10 cellular contexts compared by ENCODE assay signal in the genomic region with DNA sequence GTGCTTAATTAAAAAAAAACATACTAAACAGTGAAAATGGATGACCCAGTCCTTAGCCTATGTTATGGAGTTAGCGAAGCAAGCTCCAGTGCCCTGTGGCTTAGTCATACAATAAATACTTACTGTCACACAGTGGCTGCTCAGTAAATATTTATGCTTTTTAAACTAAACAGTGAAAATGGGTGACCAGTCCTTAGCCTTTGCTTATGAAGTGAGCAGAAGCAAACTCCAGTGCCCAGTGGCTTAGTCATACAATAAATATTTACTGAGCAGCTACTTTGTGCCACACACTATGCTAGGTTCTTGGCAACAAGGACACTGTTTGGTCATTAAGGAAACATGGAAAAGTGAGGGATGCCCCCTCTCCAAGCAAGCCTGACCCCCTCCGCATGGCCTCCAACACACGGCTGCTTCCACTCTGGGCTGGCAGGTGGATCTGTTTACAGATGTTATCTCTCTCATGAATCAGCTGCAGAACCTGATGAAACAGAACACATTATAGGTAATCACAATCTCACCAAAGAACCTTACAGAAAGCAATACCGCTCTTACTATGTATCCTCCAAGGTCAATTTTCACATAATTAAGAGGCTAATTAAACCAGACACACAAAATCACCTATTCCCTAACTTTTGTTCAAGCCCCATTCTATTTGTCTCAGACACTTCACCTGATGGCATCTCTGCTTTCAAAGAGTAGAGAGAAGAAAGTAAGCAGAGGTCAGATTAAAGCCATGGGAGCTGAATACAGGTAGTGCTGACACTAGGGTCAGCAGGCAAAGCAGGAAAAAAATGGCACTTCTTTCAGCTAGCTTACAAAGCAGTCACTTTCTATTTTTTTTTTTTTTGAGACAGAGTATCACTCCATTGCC. TPM values are rescaled to one million over a fixed set of nuclear protein-coding genes. Genes with fewer than 3 reads are reported as not detected.
DNase-seq lines count a peak whose midpoint lies in the region; ATAC-seq lines count a peak whose summit lies in the region.
"Had no signal": no experiment of that assay in that cellular context is flagged by ENCODE, and none has a peak within 500 bp of the region (broad histone marks: within the 10 kb centered on the region; RNA-seq: fewer than 3 reads in every experiment).

No MANE protein-coding gene starts in this region.

- H3K4me3 ChIP-seq in ACC112 (ENCODE audit: low read depth, low read length) (no peak overlapping the region), mesendoderm (ENCODE audit: low read length) (no peak overlapping the region)
- H3K4me3 ChIP-seq: neural progenitor cell had no signal

- H3K27me3 ChIP-seq in ACC112 (ENCODE audit: insufficient read depth, low read length) (no peaks in the 10 kb centered on the region), mesendoderm (ENCODE audit: insufficient read depth, low read length, poor library complexity) (no peaks in the 10 kb centered on the region)
- H3K27me3 ChIP-seq: neural progenitor cell had no signal

- no peak overlapping the region for H3K56ac ChIP-seq in mesendoderm (ENCODE audit: low read length)

- H3K23ac ChIP-seq in mesendoderm (ENCODE audit: low read length): no peak overlapping the region

- H2BK120ac ChIP-seq in mesendoderm (ENCODE audit: low read depth, low read length): no peak overlapping the region

- no peak for ATAC-seq in HG03095 (IDR thresholded peaks at IDR 0.05; ENCODE audit: unreplicated experiment)
- ATAC-seq in esophagus mucosa: no peak

- WGBS in mesendoderm (ENCODE audit: extremely low coverage, insufficient coverage, low lambda C conversion rate): no CpG with 5 or more reads among the region's 4 CpGs

- H3K18ac ChIP-seq in mesendoderm (ENCODE audit: low read length): no peak overlapping the region

- H3K79me1 ChIP-seq in mesendoderm (ENCODE audit: low read length): no peaks in the 10 kb centered on the region

- H3K4me2 ChIP-seq in mesendoderm (ENCODE audit: low read length): no peak overlapping the region
- H3K4me2 ChIP-seq: neural progenitor cell had no signal

- DNase-seq in HT1080 (ENCODE audit: low read depth) (peak; percentile 57), T1000 (lab: John Stamatoyannopoulos, UW) (peak; percentile 7), iris pigment epithelial cell (ENCODE audit: low read depth) (peak; percentile 73), activated T-cell treated with anti-CD3 and anti-CD28 coated beads for 4 hours (no peak), mesendoderm (no peak)
- DNase-seq: activated CD8-positive, alpha-beta memory T cell treated with anti-CD3 and anti-CD28 coated beads, Interleukin-2, amount 50 U/mL, for 4 hours had no signal

- H2BK5ac ChIP-seq in mesendoderm (ENCODE audit: low read length): no peak overlapping the region

- H3K9ac ChIP-seq in mesendoderm (ENCODE audit: low read length): no peak overlapping the region
- H3K9ac ChIP-seq: neural progenitor cell had no signal

- H3K4me1 ChIP-seq in ACC112 (ENCODE audit: control insufficient read depth, insufficient read depth, low read length, unreplicated experiment) (peaks cover 37% of the 10 kb centered on the region), mesendoderm (ENCODE audit: control insufficient read depth, low read depth, low read length) (no peaks in the 10 kb centered on the region)
- H3K4me1 ChIP-seq: neural progenitor cell had no signal

- no peak overlapping the region for H2AK5ac ChIP-seq in mesendoderm (ENCODE audit: low read length)

- no peak overlapping the region for H2BK15ac ChIP-seq in mesendoderm (replicated peaks; ENCODE audit: low read depth)

- H3K36me3 ChIP-seq in ACC112 (ENCODE audit: insufficient read depth, low read length): peaks cover 19% of the 10 kb centered on the region
- peaks cover 8% of the 10 kb centered on the region for H3K36me3 ChIP-seq in mesendoderm (ENCODE audit: control insufficient read depth, insufficient read depth, low read length)
- H3K36me3 ChIP-seq: neural progenitor cell had no signal

- H4K8ac ChIP-seq in mesendoderm (ENCODE audit: low read depth, low read length): no peak overlapping the region

- H3K79me2 ChIP-seq in ACC112 (ENCODE audit: control insufficient read depth, insufficient read depth, low read length, unreplicated experiment) (no peaks in the 10 kb centered on the region), mesendoderm (ENCODE audit: control insufficient read depth, insufficient read depth, low read length) (no peaks in the 10 kb centered on the region)

- no peak overlapping the region for H4K5ac ChIP-seq in mesendoderm (ENCODE audit: low read length)

- H3K4ac ChIP-seq in mesendoderm (ENCODE audit: low read depth, low read length): no peak overlapping the region

- H3K27ac ChIP-seq in ACC112 (ENCODE audit: low read depth, low read length) (peak overlapping the region; percentile 75), mesendoderm (ENCODE audit: low read depth, low read length) (no peak overlapping the region)
- H3K27ac ChIP-seq: neural progenitor cell had no signal

- H2AFZ ChIP-seq in ACC112 (ENCODE audit: low read length, unreplicated experiment): no peak overlapping the region
- H2AFZ ChIP-seq: neural progenitor cell had no signal

RNA-seq across cellular contexts. Expression of a gene that starts 27.3 kb away (rescaled TPM):
- 33.5 and 42.7 TPM in 2 replicates for total RNA-seq in HT1080 (2014; rRNA removed; shearing (Covaris generic))
- 28.5 and 30.7 TPM in 2 replicates for polyA plus RNA-seq in HT1080 (2015; cell fraction: cytosol; rRNA removed)
- polyA plus RNA-seq in HT1080 (2015; cell fraction: nucleus; rRNA removed): 71.8 and 75.0 TPM in 2 replicates
- 14.7 TPM for total RNA-seq in esophagus mucosa
- 23.9 TPM for polyA plus RNA-seq in mesendoderm (2013, experiment 1 of 2)
- polyA plus RNA-seq in mesendoderm (2013, experiment 2 of 2): 22.7 TPM

Comparison
In these comparisons a context has a peak if more than half of its experiments do, and no peak if none do; other contexts are left out.
1. DNase-seq: peak in HT1080 (single experiment), T1000 (single experiment) and iris pigment epithelial cell (single experiment); none in activated T-cell treated with anti-CD3 and anti-CD28 coated beads for 4 hours (single experiment) and mesendoderm (single experiment).